Comparison of ENCODE assay signal across 8 cellular contexts in the genomic region with DNA sequence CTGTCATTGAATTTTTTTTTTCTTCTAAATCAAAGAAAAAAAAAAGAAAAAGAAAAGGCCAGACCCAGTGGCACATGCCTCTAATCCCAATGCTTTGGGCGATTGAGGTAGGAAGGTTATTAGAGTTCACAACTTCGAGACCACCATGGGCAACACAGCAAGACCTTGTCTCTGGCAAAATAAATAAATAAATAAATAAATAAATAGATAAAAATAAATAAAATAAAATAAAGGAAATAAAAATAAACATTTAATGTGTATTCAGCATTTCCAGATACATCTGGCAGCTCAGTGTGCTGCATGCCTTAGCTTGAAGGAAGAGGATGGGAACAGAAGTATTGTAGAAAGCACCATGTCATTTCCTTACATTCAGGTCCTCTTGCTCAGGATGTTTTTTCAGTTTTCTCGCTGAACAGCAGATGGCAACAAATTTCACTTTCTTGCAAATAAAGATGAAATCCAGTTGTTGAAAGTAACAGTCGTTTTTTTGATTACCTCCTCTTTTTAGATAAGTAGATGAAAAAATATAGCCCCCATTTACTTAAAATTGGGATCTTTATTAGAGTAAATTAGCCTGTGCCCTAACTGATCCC. TPM values are rescaled to one million over a fixed set of nuclear protein-coding genes. Genes with fewer than 3 reads are reported as not detected.
A peak's percentile ranks its signal among the peaks of the same experiment; 100 is the strongest.
DNase-seq lines count a peak whose midpoint lies in the region; ATAC-seq and TF ChIP-seq lines count a peak whose summit lies in the region.

No MANE protein-coding gene starts in this region.

- ATAC-seq in aorta (ENCODE audit: low FRiP score) = no peak

- 31 to 35% methylated on average over 4 of the region's 4 CpGs for WGBS in aorta, 2 donors

- no peaks in the 10 kb centered on the region for H3K4me1 ChIP-seq in aorta (ENCODE audit: control insufficient read depth in 1 of 2, insufficient read depth in 2 of 2, low read length in 2 of 2)

- POLR2A ChIA-PET in GM10248 (lab: Yijun Ruan, JAX) = no interaction called here

- no peaks in the 10 kb centered on the region for H3K27me3 ChIP-seq in aorta (ENCODE audit: control insufficient read depth in 1 of 2, insufficient read depth in 2 of 2, low read length in 1 of 2)

- H3K36me3 ChIP-seq in aorta (ENCODE audit: control insufficient read depth in 1 of 2, insufficient read depth in 2 of 2, low read length in 1 of 2) = no peaks in the 10 kb centered on the region

- H3K4me1 Mint-ChIP-seq in brain = peaks cover 12% of the 10 kb centered on the region

- H3K36me3 Mint-ChIP-seq in brain = no peaks in the 10 kb centered on the region

- H3K9me3 Mint-ChIP-seq in brain = no peaks in the 10 kb centered on the region

- no peak overlapping the region for H3K4me3 ChIP-seq in aorta (ENCODE audit: low read length in 2 of 2)

- TF ChIP-seq CTCF in GM10248 (IDR thresholded peaks at IDR 0.05; ENCODE audit: control extremely low read depth, extremely low read depth, low read depth, missing control alignments) = peak; percentile 49
- TF ChIP-seq CTCF in brain (conservative IDR thresholded peaks at IDR 0.05) = peak; percentile 68 to 76

- H3K4me3 Mint-ChIP-seq in brain = no peak overlapping the region

- DNase-seq in Ammon's horn (ENCODE audit: low spot score) (peak; percentile 77), GM10248 (ENCODE audit: extremely low spot score) (peak; percentile 26), NCI-H460 (ENCODE audit: extremely low read depth, low read depth) (peak; percentile 59), lung microvascular endothelial cell (ENCODE audit: low read depth in 2 of 2) (peak; percentile 70 to 71), HK-2 (ENCODE audit: unreplicated experiment) (no peak), T1000 (lab: John Stamatoyannopoulos, UW) (no peak), aorta (no peak)

- CTCF ChIA-PET in GM10248 (lab: Yijun Ruan, JAX) = interaction anchor here (0.8 kb wide), 1 partner anchor 100 kb away, joined by 4 read pairs; no protein-coding TSS in a partner anchor

- intact Hi-C loops in aorta (cut with DNase I) = no loop called here

- H3K27ac ChIP-seq in aorta (ENCODE audit: low read depth in 1 of 2, low read length in 2 of 2) = no peak overlapping the region

- no peak overlapping the region for H3K27ac Mint-ChIP-seq in brain

- H3K9me3 ChIP-seq in aorta (ENCODE audit: control insufficient read depth, low read length) = no peaks in the 10 kb centered on the region

- H3K27me3 Mint-ChIP-seq in brain = peaks cover 31% of the 10 kb centered on the region

RNA-seq across cellular contexts. Expression of gene FAM178B, which starts 25.7 kb away (rescaled TPM):
- not detected in 2 replicates for total RNA-seq in NCI-H460 (2014; rRNA removed; shearing (Covaris generic))
- not detected in 2 replicates for polyA plus RNA-seq in NCI-H460 (2014; cell fraction: nucleus; rRNA removed)
- polyA plus RNA-seq in brain (ENCODE audit: insufficient read depth, low read depth, low replicate concordance) (6.1 TPM), aorta (1 to 10 TPM; 3.4 to 5.9 TPM)
- total RNA-seq in lung microvascular endothelial cell (not detected in 2 replicates), aorta (1 to 10 TPM in 1 of 2 donors, under 1 TPM in 1; 0.75 to 1.2 TPM)

Comparison
In these comparisons a context has a peak if more than half of its experiments do, and no peak if none do; other contexts are left out.
1. DNase-seq: peak in Ammon's horn (single experiment), GM10248 (single experiment), NCI-H460 (single experiment) and lung microvascular endothelial cell (2 of 2); none in HK-2 (single experiment), T1000 (single experiment) and aorta (0 of 2).